Comparison of ENCODE assay signal across 26 cellular contexts in the genomic region with DNA sequence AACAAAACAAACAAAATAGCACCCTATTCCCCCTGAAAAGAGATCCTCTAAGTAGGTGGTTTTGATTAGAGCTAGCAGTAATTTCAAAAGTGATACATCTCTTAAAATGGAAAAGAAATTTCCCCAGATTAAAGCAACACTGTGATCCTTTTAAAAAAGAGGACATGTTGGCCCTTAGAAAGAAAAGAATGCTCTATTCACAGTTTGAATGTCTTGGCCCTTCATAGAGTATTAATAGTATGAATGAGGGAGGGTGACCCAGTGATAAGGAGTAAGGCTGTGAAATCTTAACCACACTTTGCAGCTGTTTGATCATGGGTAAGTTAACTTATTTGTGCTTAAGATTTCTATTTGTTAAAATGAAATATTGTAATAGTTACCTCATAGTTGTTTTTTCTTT.
"Had no signal": no experiment of that assay in that cellular context is flagged by ENCODE, and none has a peak within 500 bp of the region (broad histone marks: within the 10 kb centered on the region; RNA-seq: fewer than 3 reads in every experiment).

No MANE protein-coding gene starts in this region.

- H3K9me3 Mint-ChIP-seq: activated CD4-positive, alpha-beta T cell treated with anti-CD3 and anti-CD28 coated beads, Interleukin-2, amount 10 ng/mL, durations not matched to agents 24 days and 14 days; activated T-cell treated with anti-CD3 and anti-CD28 coated beads, Interleukin-2, amount 50 U/mL, for 72 hours had no signal

- ATAC-seq: activated CD8-positive, alpha-beta T cell treated with anti-CD3 and anti-CD28 coated beads, Interleukin-2, amount 10 ng/mL, durations not matched to agents 7 days and 5 days; activated T-cell treated with anti-CD3 and anti-CD28 coated beads, Interleukin-2, amount 50 U/mL, for 72 hours; body of pancreas; esophagus mucosa; left ventricle myocardium superior; natural killer cell treated with Interleukin-12 subunit alpha and Interleukin-12 subunit beta and Interleukin-15 and Interleukin-18, amount 100 ng/mL, for 72 hours had no signal

- H3K4me3 Mint-ChIP-seq: activated CD4-positive, alpha-beta T cell treated with anti-CD3 and anti-CD28 coated beads, Interleukin-2, amount 10 ng/mL, durations not matched to agents 24 days and 14 days; activated CD8-positive, alpha-beta T cell treated with anti-CD3 and anti-CD28 coated beads, Interleukin-2, amount 10 ng/mL, durations not matched to agents 7 days and 5 days; activated naive CD8-positive, alpha-beta T cell; activated T-cell treated with anti-CD3 and anti-CD28 coated beads, Interleukin-2, amount 50 U/mL, for 72 hours; memory B cell; natural killer cell treated with Interleukin-12 subunit alpha and Interleukin-12 subunit beta and Interleukin-15 and Interleukin-18, amount 100 ng/mL, for 72 hours; stimulated activated naive B cell treated with anti-CD40 and anti-IgM and Interleukin-4, amounts not matched to agents 10 μg/mL and 1 μg/mL and 100 μg/mL, for 72 hours had no signal

- H3K9me3 ChIP-seq: body of pancreas, colonic mucosa, right atrium auricular region, transverse colon, vagina had no signal

- H3K27me3 Mint-ChIP-seq: activated CD4-positive, alpha-beta T cell treated with anti-CD3 and anti-CD28 coated beads, Interleukin-2, amount 10 ng/mL, durations not matched to agents 24 days and 14 days; activated naive CD8-positive, alpha-beta T cell; memory B cell; natural killer cell treated with Interleukin-12 subunit alpha and Interleukin-12 subunit beta and Interleukin-15 and Interleukin-18, amount 100 ng/mL, for 72 hours; stimulated activated naive B cell treated with anti-CD40 and anti-IgM and Interleukin-4, amounts not matched to agents 10 μg/mL and 1 μg/mL and 100 μg/mL, for 72 hours had no signal

- H3K27ac Mint-ChIP-seq: activated CD4-positive, alpha-beta T cell treated with anti-CD3 and anti-CD28 coated beads, Interleukin-2, amount 10 ng/mL, durations not matched to agents 24 days and 14 days; activated CD8-positive, alpha-beta T cell treated with anti-CD3 and anti-CD28 coated beads, Interleukin-2, amount 10 ng/mL, durations not matched to agents 7 days and 5 days; activated naive CD8-positive, alpha-beta T cell; activated T-cell treated with anti-CD3 and anti-CD28 coated beads, Interleukin-2, amount 50 U/mL, for 72 hours; memory B cell; natural killer cell treated with Interleukin-12 subunit alpha and Interleukin-12 subunit beta and Interleukin-15 and Interleukin-18, amount 100 ng/mL, for 72 hours had no signal

- DNase-seq: activated CD4-positive, alpha-beta T cell treated with anti-CD3 and anti-CD28 coated beads, Interleukin-2, amount 10 ng/mL, durations not matched to agents 24 days and 14 days; activated CD4-positive, CD25-positive, alpha-beta regulatory T cell; activated CD8-positive, alpha-beta memory T cell treated with anti-CD3 and anti-CD28 coated beads, Interleukin-2, amount 50 U/mL, for 4 hours; activated CD8-positive, alpha-beta T cell treated with anti-CD3 and anti-CD28 coated beads, Interleukin-2, amount 10 ng/mL, durations not matched to agents 7 days and 5 days; activated gamma-delta T cell treated with Interleukin-2 at 50 U/mL for 16 hours; activated T-cell treated with anti-CD3 and anti-CD28 coated beads, Interleukin-2, amount 50 U/mL, for 72 hours; amniotic stem cell; body of pancreas; central memory CD4-positive, alpha-beta T cell; colonic mucosa; glutamatergic neuron; kidney glomerular epithelial cell; left ventricle myocardium superior; nucleus accumbens; stimulated activated CD4-positive, alpha-beta T cell treated with anti-CD3 and anti-CD28 coated beads, Interleukin-15, amount 100 ng/mL, for 24 hours; stimulated activated CD4-positive, alpha-beta T cell treated with anti-CD3 and anti-CD28 coated beads, Interleukin-4, amount 100 ng/mL, for 1 hour; stimulated activated naive B cell treated with anti-CD40 and anti-IgM and Interleukin-4, amounts not matched to agents 10 μg/mL and 1 μg/mL and 100 μg/mL, for 72 hours; substantia nigra; transverse colon had no signal

- H3K4me3 ChIP-seq: body of pancreas, colonic mucosa, right atrium auricular region, skin epidermis, transverse colon, vagina had no signal

- H3K36me3 Mint-ChIP-seq: activated naive CD8-positive, alpha-beta T cell; memory B cell; natural killer cell treated with Interleukin-12 subunit alpha and Interleukin-12 subunit beta and Interleukin-15 and Interleukin-18, amount 100 ng/mL, for 72 hours had no signal

- H3K27ac ChIP-seq: body of pancreas, colonic mucosa, right atrium auricular region, skin epidermis, transverse colon, vagina had no signal

- H3K4me1 Mint-ChIP-seq: activated CD4-positive, alpha-beta T cell treated with anti-CD3 and anti-CD28 coated beads, Interleukin-2, amount 10 ng/mL, durations not matched to agents 24 days and 14 days had no signal

- H3K4me1 ChIP-seq: body of pancreas, colonic mucosa, right atrium auricular region, transverse colon, vagina had no signal

- H3K27me3 ChIP-seq: body of pancreas, colonic mucosa, right atrium auricular region, transverse colon, vagina had no signal

- H3K36me3 ChIP-seq: colonic mucosa, right atrium auricular region, transverse colon, vagina had no signal
